In genomic region chr7:77862691-77863090, GRCh38 we compare ENCODE assay signal across 23 cellular contexts.
A peak's percentile ranks its signal among the peaks of the same experiment; 100 is the strongest.
DNase-seq lines count a peak whose midpoint lies in the region; ATAC-seq, FAIRE-seq and TF ChIP-seq lines count a peak whose summit lies in the region.
"Had no signal": no experiment of that assay in that cellular context is flagged by ENCODE, and none has a peak within 500 bp of the region (broad histone marks: within the 10 kb centered on the region; RNA-seq: fewer than 3 reads in every experiment).

No MANE protein-coding gene starts in this region.

- peak; percentile 41 to 89 (median 63) for ATAC-seq in right lobe of liver
- no peak for ATAC-seq in HepG2
- ATAC-seq in activated T-helper 17 cell treated with anti-CD3 and anti-CD28 coated beads, Interleukin-2, amount 50 U/mL, for 72 hours (replicated peaks): no peak
- ATAC-seq in activated naive CD4-positive, alpha-beta T cell treated with anti-CD3 and anti-CD28 coated beads, Interleukin-2, amount 50 U/mL, for 72 hours: no peak
- ATAC-seq: activated CD8-positive, alpha-beta T cell treated with anti-CD3 and anti-CD28 coated beads, Interleukin-2, amount 10 ng/mL, durations not matched to agents 7 days and 5 days; naive thymus-derived CD8-positive, alpha-beta T cell had no signal

- TF ChIP-seq EP300 in HepG2 (IDR thresholded peaks at IDR 0.05; ENCODE audit: low read depth in 2 of 2, low read length in 2 of 2): no peak
- TF ChIP-seq EP300 in HepG2 (CRISPR knock-in tag; IDR thresholded peaks at IDR 0.05; ENCODE audit: borderline replicate concordance): no peak

- no peak overlapping the region for H3K4me3 Mint-ChIP-seq in activated T-helper 17 cell treated with anti-CD3 and anti-CD28 coated beads, Interleukin-2, amount 50 U/mL, for 72 hours
- H3K4me3 Mint-ChIP-seq: activated CD8-positive, alpha-beta T cell treated with anti-CD3 and anti-CD28 coated beads, Interleukin-2, amount 10 ng/mL, durations not matched to agents 7 days and 5 days; naive thymus-derived CD8-positive, alpha-beta T cell had no signal

- no peak for TF ChIP-seq POLR2A in right lobe of liver (IDR thresholded peaks at IDR 0.05)
- no peak for TF ChIP-seq POLR2A in HepG2 (IDR thresholded peaks at IDR 0.05; ENCODE audit: insufficient read depth in 1 of 2, low read depth in 2 of 2, low read length in 2 of 2)

- CTCF ChIA-PET in HepG2 (lab: Yijun Ruan, JAX; ENCODE audit: low intra/inter-chr PET ratio, low total read pairs): no interaction called here

- 27% methylated on average over 1 of the region's 1 CpG for WGBS in right lobe of liver (ENCODE audit: insufficient coverage, low coverage, low lambda C conversion rate, missing lambda C conversion rate)
- 91% methylated on average over 1 of the region's 1 CpG for WGBS in HepG2 (ENCODE audit: low lambda C conversion rate)

- H3K4me1 Mint-ChIP-seq in activated T-helper 17 cell treated with anti-CD3 and anti-CD28 coated beads, Interleukin-2, amount 50 U/mL, for 72 hours: peaks cover 40% of the 10 kb centered on the region

- no peaks in the 10 kb centered on the region for H3K36me3 ChIP-seq in right lobe of liver
- no peaks in the 10 kb centered on the region for H3K36me3 ChIP-seq in HepG2 (replicated peaks in 1 of 2; ENCODE audit: control insufficient read depth in 1 of 2, insufficient read depth in 2 of 2, low read length in 2 of 2)
- H3K36me3 ChIP-seq: uterus had no signal

- H3K4me1 ChIP-seq in right lobe of liver (peaks cover 0 to 8% (median 0%) of the 10 kb centered on the region in 4 donors), HepG2 (ENCODE audit: insufficient read depth, low read length) (peaks cover 40% of the 10 kb centered on the region)
- H3K4me1 ChIP-seq: uterus had no signal

- H3K4me3 ChIP-seq in right lobe of liver (no peak overlapping the region), HepG2 (replicated peaks in 1 of 3; ENCODE audit: insufficient read depth in 1 of 3, low read depth in 2 of 3, low read length in 3 of 3) (no peak overlapping the region), dorsolateral prefrontal cortex (no peak overlapping the region)
- H3K4me3 ChIP-seq: coronary artery, uterus had no signal

- no peaks in the 10 kb centered on the region for H4K20me1 ChIP-seq in HepG2 (ENCODE audit: insufficient read depth, low read length)

- TF ChIP-seq RAD21 in HepG2 (CRISPR knock-in tag; IDR thresholded peaks at IDR 0.05): no peak

- no peaks in the 10 kb centered on the region for H3K79me2 ChIP-seq in HepG2 (ENCODE audit: insufficient read depth, low read length)

- no peaks in the 10 kb centered on the region for H3K9me3 Mint-ChIP-seq in activated T-helper 17 cell treated with anti-CD3 and anti-CD28 coated beads, Interleukin-2, amount 50 U/mL, for 72 hours
- H3K9me3 Mint-ChIP-seq in activated naive CD4-positive, alpha-beta T cell treated with anti-CD3 and anti-CD28 coated beads, Interleukin-2, amount 50 U/mL, for 72 hours: no peaks in the 10 kb centered on the region
- H3K9me3 Mint-ChIP-seq: naive thymus-derived CD8-positive, alpha-beta T cell had no signal

- FAIRE-seq in HepG2 (lab: Jason Lieb, UNC): no peak
- FAIRE-seq: bronchial epithelial cell had no signal

- no peaks in the 10 kb centered on the region for H3K27me3 ChIP-seq in right lobe of liver
- H3K27me3 ChIP-seq in HepG2 (ENCODE audit: control insufficient read depth in 1 of 2, insufficient read depth in 2 of 2, low read length in 2 of 2): no peaks in the 10 kb centered on the region
- no peaks in the 10 kb centered on the region for H3K27me3 ChIP-seq in dorsolateral prefrontal cortex
- H3K27me3 ChIP-seq: uterus had no signal

- H3K9ac ChIP-seq in HepG2 (ENCODE audit: insufficient read depth, low read depth, low read length): no peak overlapping the region

- H3K36me3 Mint-ChIP-seq in activated T-helper 17 cell treated with anti-CD3 and anti-CD28 coated beads, Interleukin-2, amount 50 U/mL, for 72 hours (ENCODE audit: low read depth): peaks cover 49% of the 10 kb centered on the region
- H3K36me3 Mint-ChIP-seq in activated naive CD4-positive, alpha-beta T cell treated with anti-CD3 and anti-CD28 coated beads, Interleukin-2, amount 50 U/mL, for 72 hours: no peaks in the 10 kb centered on the region

- H3K27ac Mint-ChIP-seq in activated T-helper 17 cell treated with anti-CD3 and anti-CD28 coated beads, Interleukin-2, amount 50 U/mL, for 72 hours: peak overlapping the region; percentile 10
- no peak overlapping the region for H3K27ac Mint-ChIP-seq in activated naive CD4-positive, alpha-beta T cell treated with anti-CD3 and anti-CD28 coated beads, Interleukin-2, amount 50 U/mL, for 72 hours
- H3K27ac Mint-ChIP-seq: activated CD8-positive, alpha-beta T cell treated with anti-CD3 and anti-CD28 coated beads, Interleukin-2, amount 10 ng/mL, durations not matched to agents 7 days and 5 days had no signal

- no peaks in the 10 kb centered on the region for H3K9me3 ChIP-seq in right lobe of liver
- no peaks in the 10 kb centered on the region for H3K9me3 ChIP-seq in HepG2 (ENCODE audit: low read length)
- H3K9me3 ChIP-seq: uterus had no signal

- BruUV-seq in HepG2 (replicated peaks; lab: Mats Ljungman, UMichigan): no TSS peak

- no peaks in the 10 kb centered on the region for H3K27me3 Mint-ChIP-seq in activated T-helper 17 cell treated with anti-CD3 and anti-CD28 coated beads, Interleukin-2, amount 50 U/mL, for 72 hours
- H3K27me3 Mint-ChIP-seq: naive thymus-derived CD8-positive, alpha-beta T cell had no signal

- POLR2A ChIA-PET in HepG2 (lab: Yijun Ruan, JAX): no interaction called here

- intact Hi-C loops in right lobe of liver (cut with DNase I) (no loop called here), HepG2 (cut with micrococcal nuclease; ENCODE audit: unreplicated experiment) (no loop called here), dorsolateral prefrontal cortex (cut with DNase I) (no loop called here)

- no peak overlapping the region for H2AFZ ChIP-seq in HepG2 (ENCODE audit: low read length)

- H3K27ac ChIP-seq in right lobe of liver (no peak overlapping the region), HepG2 (ENCODE audit: extremely low read length, insufficient read depth, low read length) (no peak overlapping the region), dorsolateral prefrontal cortex (no peak overlapping the region)
- H3K27ac ChIP-seq: coronary artery, uterus had no signal

- TF ChIP-seq CTCF in right lobe of liver (IDR thresholded peaks at IDR 0.05) (no peak), HepG2 (CRISPR knock-in tag; IDR thresholded peaks at IDR 0.05) (no peak), dorsolateral prefrontal cortex (IDR thresholded peaks at IDR 0.05 in 54 of 56, conservative IDR thresholded peaks at IDR 0.05 in 2 of 56; ENCODE audit: low read depth in 1 of 56, partially characterized antibody in 56 of 56) (no peak)

- no peak overlapping the region for H3K4me2 ChIP-seq in HepG2 (ENCODE audit: low read depth, low read length)

- in situ Hi-C loops in HepG2 (cut with HindIII; ENCODE audit: extremely low pct_ligation_motif_present, low pct_unique_long_range_greater_than_20kb): no loop called here

- DNase-seq in right lobe of liver: no peak
- no peak for DNase-seq in HepG2 (ENCODE audit: low spot score)
- peak; percentile 99 for DNase-seq in NCI-H2081 treated with DMSO at 0.1 percent for 48 hours (lab: John Stamatoyannopoulos, UW)
- no peak for DNase-seq in GM19240 (ENCODE audit: insufficient read length, low spot score)
- DNase-seq in dorsolateral prefrontal cortex: no peak
- DNase-seq in activated effector memory CD4-positive, alpha-beta T cell treated with Interleukin-2 at 50 U/mL for 16 hours: no peak
- no peak for DNase-seq in activated naive CD4-positive, alpha-beta T cell treated with anti-CD3 and anti-CD28 coated beads, Interleukin-2, amount 50 U/mL, for 72 hours (ENCODE audit: low spot score in 2 of 2)
- DNase-seq: activated CD4-positive, alpha-beta T cell treated with anti-CD3 and anti-CD28 coated beads for 1 hour; activated CD8-positive, alpha-beta T cell treated with anti-CD3 and anti-CD28 coated beads, Interleukin-2, amount 10 ng/mL, durations not matched to agents 7 days and 5 days; activated naive CD4-positive, alpha-beta T cell treated with Interleukin-2 at 50 U/mL for 16 hours; activated T-cell treated with anti-CD3 and anti-CD28 coated beads, Interleukin-2, amount 50 U/mL, for 1 hour; amygdala; glutamatergic neuron; H7; IMR-90; naive thymus-derived CD8-positive, alpha-beta T cell; NCI-H2171; NCI-H82; SHP77 treated with DMSO at 0.1 percent for 48 hours; uterus had no signal

TF ChIP-seq in HepG2, 621 proteins besides CTCF, POLR2A, EP300 and RAD21 (continues in another document):
- no peak for TF ChIP-seq ZBTB26 (CRISPR knock-in tag; IDR thresholded peaks at IDR 0.05; ENCODE audit: borderline replicate concordance)
- no peak for TF ChIP-seq ZNF180 (CRISPR knock-in tag; IDR thresholded peaks at IDR 0.05; ENCODE audit: borderline replicate concordance, low read depth)
- no peak for TF ChIP-seq ZNF792 (CRISPR knock-in tag; IDR thresholded peaks at IDR 0.05)
- TF ChIP-seq GMEB2 (CRISPR knock-in tag; IDR thresholded peaks at IDR 0.05; ENCODE audit: low read depth): no peak
- TF ChIP-seq MAFF (IDR thresholded peaks at IDR 0.05; ENCODE audit: low read depth, low read length): no peak
- TF ChIP-seq HHEX (CRISPR knock-in tag; IDR thresholded peaks at IDR 0.05): no peak

Comparison
In these comparisons a context has a peak if more than half of its experiments do, and no peak if none do; other contexts are left out.
1. ATAC-seq: peak in right lobe of liver (4 of 4); none in HepG2 (single experiment), activated T-helper 17 cell treated with anti-CD3 and anti-CD28 coated beads, Interleukin-2, amount 50 U/mL, for 72 hours (single experiment) and activated naive CD4-positive, alpha-beta T cell treated with anti-CD3 and anti-CD28 coated beads, Interleukin-2, amount 50 U/mL, for 72 hours (0 of 2).